8 cellular contexts compared by ENCODE assay signal in the genomic region with DNA sequence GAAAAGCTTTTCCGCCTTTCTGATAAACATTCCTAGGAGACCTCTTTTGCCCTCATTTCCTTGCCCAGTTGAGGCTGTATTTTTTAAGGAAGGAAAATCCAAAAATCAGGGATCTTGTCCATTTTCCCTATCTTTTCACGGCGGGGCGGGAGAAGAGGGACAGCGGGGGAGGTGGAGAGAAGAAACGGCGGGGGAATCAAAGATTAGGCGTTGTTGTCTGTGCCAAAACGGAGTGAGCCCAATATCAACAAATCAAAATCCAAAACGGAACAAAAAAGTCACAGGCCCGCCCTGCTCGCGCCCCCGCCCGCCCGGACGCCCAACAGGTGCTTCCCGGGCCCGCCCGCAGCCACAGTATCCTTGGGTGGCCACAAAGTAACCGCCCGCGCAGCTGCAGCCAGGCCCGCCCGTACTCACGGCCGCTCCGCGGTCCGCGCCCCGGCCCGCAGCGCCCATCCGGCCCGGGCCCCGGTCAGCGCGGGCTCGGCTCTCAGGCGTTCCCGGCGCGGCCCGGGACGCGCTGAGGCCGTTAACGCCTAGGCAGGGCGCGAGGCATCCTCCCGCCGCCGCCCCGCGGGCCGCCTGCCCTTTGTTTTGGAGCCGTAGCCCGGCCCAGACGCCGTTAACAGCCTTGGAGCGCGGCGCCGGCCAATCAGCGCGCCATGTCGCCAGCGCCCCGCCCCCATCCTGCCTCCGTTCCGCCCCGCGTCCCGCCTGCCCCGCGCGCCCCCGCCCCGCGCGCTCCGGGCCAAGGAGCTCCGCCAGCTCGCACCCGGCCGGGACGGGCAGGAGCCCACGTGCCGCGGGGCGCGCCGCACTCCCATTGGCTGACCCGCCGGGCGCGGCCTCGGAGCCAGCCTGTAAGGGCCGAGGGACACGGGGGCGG. TPM values are rescaled to one million over a fixed set of nuclear protein-coding genes. Genes with fewer than 3 reads are reported as not detected.
DNase-seq lines count a peak whose midpoint lies in the region; ATAC-seq and TF ChIP-seq lines count a peak whose summit lies in the region.

A gene with protein sequence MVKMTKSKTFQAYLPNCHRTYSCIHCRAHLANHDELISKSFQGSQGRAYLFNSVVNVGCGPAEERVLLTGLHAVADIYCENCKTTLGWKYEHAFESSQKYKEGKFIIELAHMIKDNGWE (minus strand): TSS at position 597 of the 886 bp plus-strand sequence. CDS start 25,050 bp downstream, outside the sequence.

- peak; percentile 77 for ATAC-seq in GM18867 (IDR thresholded peaks at IDR 0.05; ENCODE audit: unreplicated experiment)
- peak; percentile 77 for ATAC-seq in HG03097 (IDR thresholded peaks at IDR 0.05; ENCODE audit: low FRiP score, unreplicated experiment)

- BruUV-seq in A673 (replicated peaks; lab: Mats Ljungman, UMichigan) (no TSS peak), mammary epithelial cell (replicated peaks; lab: Mats Ljungman, UMichigan) (no TSS peak)

- no peaks in the 10 kb centered on the region for H4K20me1 ChIP-seq in mammary epithelial cell (ENCODE audit: insufficient read depth, low read length)

- H3K4me3 ChIP-seq in A673 (ENCODE audit: low read depth, low read length, poor library complexity, severe bottlenecking): peak within 1 kb of the TSS; percentile 50
- H3K4me3 ChIP-seq in WERI-Rb-1 (ENCODE audit: low read depth, low read length): peak within 1 kb of the TSS; percentile 98
- H3K4me3 ChIP-seq in mammary epithelial cell (replicated peaks in 1 of 3; ENCODE audit: insufficient read depth in 1 of 3, low read depth in 2 of 3, low read length in 3 of 3): peak within 1 kb of the TSS; percentile 47 to 53 (median 50)
- peak within 1 kb of the TSS; percentile 81 for H3K4me3 ChIP-seq in iPS-20b (ENCODE audit: low read length)
- H3K4me3 ChIP-seq in skeletal muscle tissue (ENCODE audit: low read length in 3 of 3): peak within 1 kb of the TSS; percentile 81 to 87 (median 83)

- H3K4me1 ChIP-seq in A673 (ENCODE audit: insufficient read depth, low read length, poor library complexity, severe bottlenecking) (peaks cover 4% of the 10 kb centered on the region), mammary epithelial cell (ENCODE audit: insufficient read depth, low read length) (peaks cover 10% of the 10 kb centered on the region), iPS-20b (ENCODE audit: insufficient read depth, low read length) (peaks cover 9% of the 10 kb centered on the region), skeletal muscle tissue (ENCODE audit: control insufficient read depth in 3 of 3, insufficient read depth in 3 of 3, low read length in 3 of 3) (peaks cover 10 to 32% (median 11%) of the 10 kb centered on the region in 3 donors)

- H3K36me3 ChIP-seq in A673 (ENCODE audit: insufficient read depth, low read length, poor library complexity, severe bottlenecking) (no peaks in the 10 kb centered on the region), WERI-Rb-1 (peaks cover 20% of the 10 kb centered on the region), mammary epithelial cell (ENCODE audit: insufficient read depth, low read length) (no peaks in the 10 kb centered on the region), iPS-20b (ENCODE audit: insufficient read depth, low read depth, low read length) (no peaks in the 10 kb centered on the region), skeletal muscle tissue (ENCODE audit: control insufficient read depth in 3 of 3, insufficient read depth in 3 of 3, low read length in 3 of 3) (peaks cover 0 to 1% (median 0%) of the 10 kb centered on the region in 3 donors)

- peak; percentile 96 for DNase-seq in A673 (ENCODE audit: low spot score)
- DNase-seq in NCI-H2196 treated with DMSO at 0.1 percent for 48 hours (lab: John Stamatoyannopoulos, UW; ENCODE audit: unreplicated experiment): peak; percentile 75
- DNase-seq in WERI-Rb-1: peak; percentile 93
- peak; percentile 94 for DNase-seq in mammary epithelial cell

- intact Hi-C loops in A673 (cut with micrococcal nuclease; ENCODE audit: unreplicated experiment): no loop called here
- intact Hi-C loops in mammary epithelial cell (cut with micrococcal nuclease): loop anchor here (10.0 kb wide), 1 partner anchor 599 kb away; no protein-coding TSS in a partner anchor

- H3K9me3 ChIP-seq in A673 (ENCODE audit: low read depth, low read length, poor library complexity, severe bottlenecking) (no peaks in the 10 kb centered on the region), WERI-Rb-1 (ENCODE audit: severe bottlenecking) (peaks cover 4% of the 10 kb centered on the region), mammary epithelial cell (replicated peaks; ENCODE audit: insufficient read depth, low read length) (no peaks in the 10 kb centered on the region), iPS-20b (ENCODE audit: insufficient read depth, low read depth, low read length) (no peaks in the 10 kb centered on the region), skeletal muscle tissue (ENCODE audit: control insufficient read depth in 3 of 3, low read length in 3 of 3) (no peaks in the 10 kb centered on the region)

- H3K9ac ChIP-seq in mammary epithelial cell (ENCODE audit: insufficient read depth, low read length) (no peak within 1 kb of the TSS), iPS-20b (ENCODE audit: low read depth, low read length) (peak within 1 kb of the TSS; percentile 86; the same call in 1 of the 2 replicates), skeletal muscle tissue (ENCODE audit: low read depth in 1 of 3, low read length in 3 of 3) (peak within 1 kb of the TSS; percentile 82 to 86 (median 83))

- WGBS in mammary epithelial cell (ENCODE audit: low coverage, missing lambda C conversion rate): 14% methylated on average over 3 of the region's 102 CpGs

- dilution Hi-C loops in mammary epithelial cell (cut with HindIII; ENCODE audit: low sequenced_read_pairs): no loop called here

- H3K4me2 ChIP-seq in mammary epithelial cell (ENCODE audit: insufficient read depth, low read depth, low read length): peak within 1 kb of the TSS; percentile 97

- in situ Hi-C loops in mammary epithelial cell (cut with MboI; ENCODE audit: low sequenced_read_pairs in 2 of 2): no loop called here

- CTCF ChIA-PET in A673 (lab: Charles Lee) (interaction anchor here (0.9 kb wide), 1 partner anchor 203 kb away, joined by 4 read pairs; no protein-coding TSS in a partner anchor), mammary epithelial cell (lab: Charles Lee; ENCODE audit: low non-redundant PET) (interaction anchor here (0.6 kb wide), 1 partner anchor 724 kb away, joined by 3 read pairs; no protein-coding TSS in a partner anchor)

- H3K79me2 ChIP-seq in mammary epithelial cell (ENCODE audit: insufficient read depth, low read length): no peaks in the 10 kb centered on the region

- H2AFZ ChIP-seq in mammary epithelial cell (ENCODE audit: low read depth, low read length): peak within 1 kb of the TSS; percentile 91

- H3K27ac ChIP-seq in A673 (ENCODE audit: low read depth, low read length, poor library complexity, severe bottlenecking) (peak within 1 kb of the TSS; percentile 55), WERI-Rb-1 (peak within 1 kb of the TSS; percentile 65), mammary epithelial cell (ENCODE audit: insufficient read depth, low read depth, low read length) (no peak within 1 kb of the TSS), iPS-20b (ENCODE audit: low read length) (no peak within 1 kb of the TSS), skeletal muscle tissue (ENCODE audit: low read depth, low read length) (peak within 1 kb of the TSS; percentile 91)

- POLR2A ChIA-PET in A673 (lab: Charles Lee; ENCODE audit: low non-redundant PET): interaction anchor here (0.5 to 0.7 kb wide), 5 partner anchors 13 to 811 kb away, joined by 3 to 9 read pairs (median 4); no protein-coding TSS in a partner anchor

- TF ChIP-seq CTCF in A673 (conservative IDR thresholded peaks at IDR 0.05; ENCODE audit: low read depth, low read length) (no peak), WERI-Rb-1 (IDR thresholded peaks at IDR 0.05; ENCODE audit: low read depth, low read length) (no peak), mammary epithelial cell (conservative IDR thresholded peaks at IDR 0.05 in 1 of 2, IDR thresholded peaks at IDR 0.05 in 1 of 2; ENCODE audit: extremely low read depth in 1 of 2, insufficient read depth in 1 of 2, low read depth in 1 of 2, low read length in 2 of 2) (no peak)

- H3K27me3 ChIP-seq in A673 (replicated peaks; ENCODE audit: insufficient read depth, low read depth, low read length, poor library complexity) (no peaks in the 10 kb centered on the region), WERI-Rb-1 (ENCODE audit: insufficient read depth, low read depth, severe bottlenecking) (no peaks in the 10 kb centered on the region), mammary epithelial cell (ENCODE audit: insufficient read depth, low read length) (no peaks in the 10 kb centered on the region), iPS-20b (ENCODE audit: insufficient read depth, low read length) (peaks cover 53% of the 10 kb centered on the region), skeletal muscle tissue (ENCODE audit: control insufficient read depth in 3 of 3, insufficient read depth in 3 of 3, low read length in 3 of 3) (no peaks in the 10 kb centered on the region)

RNA-seq across cellular contexts. Expression of the gene that starts here (rescaled TPM):
- total RNA-seq in A673 (2021) (3.6 and 7.5 TPM in 2 replicates), mammary epithelial cell (under 1 TPM; under 0.01 to 0.07 TPM), skeletal muscle tissue (20.4 TPM)
- 0.02 TPM for polyA plus RNA-seq in mammary epithelial cell
- 0.47 TPM for polyA minus RNA-seq in mammary epithelial cell

Comparison
In these comparisons a context has a peak if more than half of its experiments do, and no peak if none do; other contexts are left out.
1. Peak in DNase-seq, H3K4me3 ChIP-seq and H3K4me2 ChIP-seq in mammary epithelial cell; RNA of the gene not detected or under 1 TPM.
2. H3K27ac ChIP-seq: peak in A673 (single experiment), WERI-Rb-1 (single experiment) and skeletal muscle tissue (single experiment); none in mammary epithelial cell (single experiment) and iPS-20b (single experiment).
3. Peak in every context shown above with its lines, with median percentiles within 50 percentile points of each other: DNase-seq and H3K4me3 ChIP-seq.